ENCODE assay signal across 1 cellular context in the genomic region with DNA sequence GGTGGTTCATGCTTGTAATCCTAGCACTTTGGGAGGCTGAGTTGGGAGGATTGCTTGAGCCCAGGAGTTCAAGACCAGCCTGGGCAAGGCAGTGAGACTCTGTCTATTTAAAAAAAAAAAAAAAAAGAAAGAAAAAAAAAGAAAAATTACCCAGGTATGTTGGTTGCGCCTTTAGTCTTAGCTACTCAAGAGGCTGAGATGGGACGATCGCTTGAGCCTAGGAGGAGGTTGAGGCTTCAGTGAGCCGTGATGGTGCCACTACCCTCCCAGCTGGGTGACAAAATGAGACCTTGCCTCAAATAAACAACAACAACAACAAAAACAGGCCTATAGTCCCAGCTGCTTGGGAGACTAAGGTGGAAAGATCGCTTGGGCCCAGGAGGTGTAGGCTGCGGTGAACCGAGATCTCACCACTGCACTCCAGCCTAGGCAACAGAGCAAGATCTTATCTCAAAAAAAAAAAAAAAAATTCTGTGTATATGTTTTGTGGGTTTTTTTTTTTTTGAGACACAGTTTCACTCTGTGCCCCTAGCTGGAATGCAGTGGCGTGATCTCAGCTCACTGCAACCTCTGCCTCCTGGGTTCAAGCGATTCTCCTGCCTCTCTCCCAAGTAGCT.
TF ChIP-seq lines count a peak whose summit lies in the region.

No MANE protein-coding gene starts in this region.

TF ChIP-seq in IMR-90, 13 proteins besides CTCF, POLR2A, EP300 and RAD21 (continued from another document):
- TF ChIP-seq MXI1 (IDR thresholded peaks at IDR 0.05; ENCODE audit: borderline replicate concordance, low read depth, low read length) (no peak), CEBPB (IDR thresholded peaks at IDR 0.05; ENCODE audit: low read depth, low read length) (no peak)
